Comparison of ENCODE assay signal across 8 cellular contexts in the genomic region with DNA sequence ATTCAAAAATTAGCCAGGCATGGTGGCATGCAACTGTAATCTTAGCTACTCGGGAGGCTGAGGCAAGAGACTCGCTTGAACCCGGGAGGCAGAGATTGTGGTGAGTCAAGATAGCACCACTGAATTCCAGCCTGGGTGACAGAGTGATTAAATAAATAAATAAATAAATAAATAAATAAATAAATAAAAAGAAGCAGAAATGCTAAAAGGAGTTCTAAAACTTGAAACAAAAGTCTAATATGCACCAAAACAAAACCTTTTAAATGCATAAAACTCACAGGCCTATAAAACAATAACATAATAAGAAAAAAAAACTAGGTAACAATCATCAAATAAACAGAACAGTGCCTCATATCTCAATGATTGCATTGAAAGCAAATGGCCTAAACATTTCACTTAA.
"Had no signal": no experiment of that assay in that cellular context is flagged by ENCODE, and none has a peak within 500 bp of the region (broad histone marks: within the 10 kb centered on the region; RNA-seq: fewer than 3 reads in every experiment).

No MANE protein-coding gene starts in this region.

- DNase-seq: IMR-90, KBM-7, KG1 had no signal

- H3K4me2 ChIP-seq: KMS-11 had no signal

- FAIRE-seq: HepG2, HTR-8/SVneo, K562 had no signal

- H3K4me3 ChIP-seq: K562 had no signal

- ATAC-seq: HepG2, K562 had no signal

- H3K27ac ChIP-seq: HL-60, KMS-11 had no signal
